Comparison of ENCODE assay signal across 9 cellular contexts in the genomic region with DNA sequence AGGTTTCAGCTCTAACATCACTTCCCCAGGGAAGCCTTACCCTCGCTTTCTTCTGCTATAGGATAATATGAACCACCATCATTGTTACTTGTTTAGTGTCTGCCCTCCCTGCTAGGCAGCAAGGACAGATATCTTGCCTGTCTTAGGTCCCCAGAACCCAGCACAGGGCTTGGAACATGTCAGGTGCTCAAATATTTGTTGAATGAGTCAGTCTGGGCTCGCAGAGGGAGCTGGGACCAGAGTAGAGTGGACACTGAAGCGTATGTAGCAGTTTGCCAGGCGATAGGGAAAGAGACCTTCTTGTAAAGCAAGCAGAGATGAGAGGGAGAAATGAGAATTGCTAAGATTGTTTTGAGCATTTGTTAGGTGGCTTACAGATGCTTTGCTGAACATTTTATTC. TPM values are rescaled to one million over a fixed set of nuclear protein-coding genes. Genes with fewer than 3 reads are reported as not detected.
DNase-seq lines count a peak whose midpoint lies in the region; ATAC-seq and TF ChIP-seq lines count a peak whose summit lies in the region.
"Had no signal": no experiment of that assay in that cellular context is flagged by ENCODE, and none has a peak within 500 bp of the region (broad histone marks: within the 10 kb centered on the region; RNA-seq: fewer than 3 reads in every experiment).

No MANE protein-coding gene starts in this region.

- no peak overlapping the region for H3K27ac ChIP-seq in SJCRH30
- peak overlapping the region; percentile 57 to 84 (median 75) for H3K27ac ChIP-seq in heart right ventricle
- peak overlapping the region; percentile 31 to 83 (median 76) for H3K27ac ChIP-seq in gastrocnemius medialis

- H3K36me3 ChIP-seq in SJCRH30 (no peaks in the 10 kb centered on the region), heart right ventricle (peaks cover 0 to 36% (median 16%) of the 10 kb centered on the region in 9 donors), gastrocnemius medialis (peaks cover 0 to 11% of the 10 kb centered on the region in 2 donors)

- H3K9me3 ChIP-seq in SJCRH30 (replicated peaks), result no peaks in the 10 kb centered on the region
- H3K9me3 ChIP-seq in heart right ventricle, result no peaks in the 10 kb centered on the region
- no peaks in the 10 kb centered on the region for H3K9me3 ChIP-seq in gastrocnemius medialis

- in situ Hi-C loops in gastrocnemius medialis (cut with MboI; ENCODE audit: low sequenced_read_pairs in 4 of 4), result no loop called here

- no peak for TF ChIP-seq CTCF in heart right ventricle (IDR thresholded peaks at IDR 0.05)
- no peak for TF ChIP-seq CTCF in gastrocnemius medialis (IDR thresholded peaks at IDR 0.05 in 4 of 5, conservative IDR thresholded peaks at IDR 0.05 in 1 of 5)

- H3K27me3 ChIP-seq in SJCRH30 (no peaks in the 10 kb centered on the region), heart right ventricle (no peaks in the 10 kb centered on the region), gastrocnemius medialis (no peaks in the 10 kb centered on the region)

- no peaks in the 10 kb centered on the region for H3K27me3 Mint-ChIP-seq in activated T-helper 17 cell treated with anti-CD3 and anti-CD28 coated beads, Interleukin-2, amount 50 U/mL, for 72 hours

- ATAC-seq in heart right ventricle (peak; percentile 50 to 81 (median 62)), gastrocnemius medialis (peak; percentile 67 to 81), GM21825 (IDR thresholded peaks at IDR 0.05; ENCODE audit: unreplicated experiment) (no peak)
- ATAC-seq in activated T-helper 17 cell treated with anti-CD3 and anti-CD28 coated beads, Interleukin-2, amount 50 U/mL, for 72 hours (replicated peaks), result no peak

- DNase-seq in HK-2 (ENCODE audit: unreplicated experiment) (peak; percentile 65), SJCRH30 (peak; percentile 38 to 44), heart right ventricle (peak in 1 of 2 donors; percentile 61), gastrocnemius medialis (peak in 1 of 2 donors; percentile 68), NCI-H187 (lab: John Stamatoyannopoulos, UW) (no peak)
- DNase-seq in stimulated activated CD4-positive, alpha-beta T cell treated with anti-CD3 and anti-CD28 coated beads, Interleukin-4, amount 100 ng/mL, for 24 hours, result no peak
- DNase-seq: effector memory CD4-positive, alpha-beta T cell had no signal

- no peak overlapping the region for H3K27ac Mint-ChIP-seq in activated T-helper 17 cell treated with anti-CD3 and anti-CD28 coated beads, Interleukin-2, amount 50 U/mL, for 72 hours

- H3K4me1 Mint-ChIP-seq in activated T-helper 17 cell treated with anti-CD3 and anti-CD28 coated beads, Interleukin-2, amount 50 U/mL, for 72 hours, result peaks cover 8% of the 10 kb centered on the region

- WGBS in heart right ventricle, 2 donors, result 45 to 52% methylated on average over 4 of the region's 4 CpGs

- TF ChIP-seq POLR2A in gastrocnemius medialis (IDR thresholded peaks at IDR 0.05), result no peak

- H3K9me3 Mint-ChIP-seq in activated T-helper 17 cell treated with anti-CD3 and anti-CD28 coated beads, Interleukin-2, amount 50 U/mL, for 72 hours, result no peaks in the 10 kb centered on the region

- H3K36me3 Mint-ChIP-seq in activated T-helper 17 cell treated with anti-CD3 and anti-CD28 coated beads, Interleukin-2, amount 50 U/mL, for 72 hours (ENCODE audit: low read depth), result peaks cover 35% of the 10 kb centered on the region

- H3K4me1 ChIP-seq in SJCRH30, result peaks cover 18% of the 10 kb centered on the region
- peaks cover 30 to 88% (median 75%) of the 10 kb centered on the region in 9 donors for H3K4me1 ChIP-seq in heart right ventricle
- peaks cover 45 to 73% of the 10 kb centered on the region in 2 donors for H3K4me1 ChIP-seq in gastrocnemius medialis

- H3K4me3 ChIP-seq in SJCRH30 (no peak overlapping the region), heart right ventricle (no peak overlapping the region), gastrocnemius medialis (no peak overlapping the region)

- intact Hi-C loops in heart right ventricle (cut with DNase I), result no loop called here
- intact Hi-C loops in gastrocnemius medialis (cut with DNase I; ENCODE audit: low total_unique reads), result no loop called here

- no peak overlapping the region for H3K4me3 Mint-ChIP-seq in activated T-helper 17 cell treated with anti-CD3 and anti-CD28 coated beads, Interleukin-2, amount 50 U/mL, for 72 hours

RNA-seq across cellular contexts. Expression of gene BCKDHA, which starts 11.7 kb away (rescaled TPM):
- 59.3 and 64.2 TPM in 2 replicates for total RNA-seq in SJCRH30 (2014; rRNA removed; shearing (Covaris generic))
- total RNA-seq in heart right ventricle (10 to 100 TPM; 35.5 to 63.0 (median 42.5) TPM), gastrocnemius medialis (100 to 1,000 TPM in 1 of 4 donors, 10 to 100 TPM in 3; 80.8 to 115 (median 84.1) TPM)
- polyA plus RNA-seq in heart right ventricle, result 10 to 100 TPM; 19.5 to 74.6 TPM
- total RNA-seq in activated T-helper 17 cell treated with anti-CD3 and anti-CD28 coated beads, Interleukin-2, amount 50 U/mL, for 72 hours, result 10 to 100 TPM; 19.4 to 48.1 TPM

RNA-seq across cellular contexts. Expression of gene EXOSC5, which starts 12.1 kb away (rescaled TPM):
- total RNA-seq in SJCRH30 (2014; rRNA removed; shearing (Covaris generic)), result 59.9 and 68.6 TPM in 2 replicates
- 10 to 100 TPM; 10.6 to 17.8 (median 13.6) TPM for total RNA-seq in heart right ventricle
- 10 to 100 TPM; 17.1 to 43.8 TPM for polyA plus RNA-seq in heart right ventricle
- 10 to 100 TPM; 29.1 to 61.9 (median 40.9) TPM for total RNA-seq in gastrocnemius medialis
- total RNA-seq in activated T-helper 17 cell treated with anti-CD3 and anti-CD28 coated beads, Interleukin-2, amount 50 U/mL, for 72 hours, result 10 to 100 TPM; 33.0 to 58.7 TPM

RNA-seq across cellular contexts. Expression of gene B3GNT8, which starts 17.9 kb away (rescaled TPM):
- 10.6 TPM in 2 replicates for total RNA-seq in SJCRH30 (2014; rRNA removed; shearing (Covaris generic))
- total RNA-seq in heart right ventricle, result 10 to 100 TPM in 2 of 10 donors, 1 to 10 TPM in 8; 6.2 to 11.7 (median 8.8) TPM
- polyA plus RNA-seq in heart right ventricle, result 10 to 100 TPM in 1 of 2 donors, 1 to 10 TPM in 1; 3.3 to 13.3 TPM
- total RNA-seq in gastrocnemius medialis, result under 1 TPM in 3 of 4 donors, not detected in 1; 0.24 to 0.33 (median 0.33) TPM
- under 1 TPM; 0.45 to 0.71 TPM for total RNA-seq in activated T-helper 17 cell treated with anti-CD3 and anti-CD28 coated beads, Interleukin-2, amount 50 U/mL, for 72 hours

RNA-seq across cellular contexts. Expression of gene DMAC2, which starts 30.4 kb away (rescaled TPM):
- total RNA-seq in SJCRH30 (2014; rRNA removed; shearing (Covaris generic)), result 88.6 and 91.7 TPM in 2 replicates
- 100 to 1,000 TPM in 5 of 10 donors, 10 to 100 TPM in 5; 80.8 to 139 (median 101) TPM for total RNA-seq in heart right ventricle
- polyA plus RNA-seq in heart right ventricle, result 100 to 1,000 TPM; 103 to 118 TPM
- total RNA-seq in gastrocnemius medialis, result 10 to 100 TPM; 41.0 to 61.0 (median 49.8) TPM
- 10 to 100 TPM; 34.0 to 66.2 TPM for total RNA-seq in activated T-helper 17 cell treated with anti-CD3 and anti-CD28 coated beads, Interleukin-2, amount 50 U/mL, for 72 hours

RNA-seq across cellular contexts. Expression of gene TMEM91, which starts 33.0 kb away (rescaled TPM):
- 1.6 and 1.7 TPM in 2 replicates for total RNA-seq in SJCRH30 (2014; rRNA removed; shearing (Covaris generic))
- total RNA-seq in heart right ventricle (1 to 10 TPM; 1.2 to 4.7 (median 2.0) TPM), gastrocnemius medialis (10 to 100 TPM in 1 of 4 donors, 1 to 10 TPM in 3; 1.6 to 13.6 (median 4.7) TPM)
- 10 to 100 TPM in 1 of 2 donors, 1 to 10 TPM in 1; 3.8 to 11.3 TPM for polyA plus RNA-seq in heart right ventricle
- 10 to 100 TPM in 1 of 2 donors, 1 to 10 TPM in 1; 3.5 to 15.1 TPM for total RNA-seq in activated T-helper 17 cell treated with anti-CD3 and anti-CD28 coated beads, Interleukin-2, amount 50 U/mL, for 72 hours

Comparison
In these comparisons a context has a peak if more than half of its experiments do, and no peak if none do; other contexts are left out.
1. DNase-seq: peak in HK-2 (single experiment) and SJCRH30 (2 of 2); none in NCI-H187 (0 of 2) and stimulated activated CD4-positive, alpha-beta T cell treated with anti-CD3 and anti-CD28 coated beads, Interleukin-4, amount 100 ng/mL, for 24 hours (single experiment).
2. ATAC-seq: peak in heart right ventricle (8 of 8) and gastrocnemius medialis (2 of 2); none in GM21825 (single experiment) and activated T-helper 17 cell treated with anti-CD3 and anti-CD28 coated beads, Interleukin-2, amount 50 U/mL, for 72 hours (single experiment).